Comparison of ENCODE assay signal across 8 cellular contexts in the genomic region with DNA sequence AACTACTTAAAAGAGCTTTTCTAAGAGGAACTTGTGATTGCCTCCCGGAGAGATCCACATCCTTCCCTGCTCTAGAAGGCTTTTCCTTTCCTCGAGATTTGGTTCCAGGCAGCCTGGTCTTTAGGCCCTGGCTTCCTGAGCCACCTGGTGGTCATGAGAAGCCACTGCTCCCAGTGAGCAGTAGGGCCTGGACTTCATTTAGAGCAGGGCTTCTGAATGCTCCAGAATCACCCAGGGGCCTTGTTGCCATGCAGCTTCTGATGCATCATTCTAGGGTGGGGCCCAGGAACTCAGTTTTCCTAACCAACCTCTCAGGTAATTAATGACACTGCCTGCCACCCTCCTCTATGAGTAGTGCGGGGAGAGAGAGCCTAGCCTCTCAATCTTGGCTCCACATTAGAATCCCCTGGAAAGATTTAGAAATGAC. TPM values are rescaled to one million over a fixed set of nuclear protein-coding genes. Genes with fewer than 3 reads are reported as not detected.
DNase-seq lines count a peak whose midpoint lies in the region; ATAC-seq, FAIRE-seq and TF ChIP-seq lines count a peak whose summit lies in the region.

No MANE protein-coding gene starts in this region.

- H3K27ac Mint-ChIP-seq in chondrocyte (ENCODE audit: unreplicated experiment) = peak overlapping the region; percentile 42

- POLR2A ChIA-PET in A673 (lab: Charles Lee; ENCODE audit: low non-redundant PET) = no interaction called here

- H3K9me3 ChIP-seq in A673 (ENCODE audit: low read depth, low read length, poor library complexity, severe bottlenecking) = no peaks in the 10 kb centered on the region

- peak; percentile 82 for FAIRE-seq in GM12892 (lab: Jason Lieb, UNC)

- no peak overlapping the region for H3K4me3 Mint-ChIP-seq in chondrocyte (ENCODE audit: unreplicated experiment)

- no peaks in the 10 kb centered on the region for H3K27me3 Mint-ChIP-seq in chondrocyte (ENCODE audit: low read depth)

- no peak overlapping the region for H3K4me3 ChIP-seq in A673 (ENCODE audit: low read depth, low read length, poor library complexity, severe bottlenecking)

- H3K36me3 Mint-ChIP-seq in chondrocyte (ENCODE audit: low read depth) = peaks cover 34% of the 10 kb centered on the region

- no peaks in the 10 kb centered on the region for H3K36me3 ChIP-seq in A673 (ENCODE audit: insufficient read depth, low read length, poor library complexity, severe bottlenecking)

- ATAC-seq in HG02798 (IDR thresholded peaks at IDR 0.05; ENCODE audit: poor library complexity, unreplicated experiment) = peak; percentile 93
- ATAC-seq in activated CD4-positive, CD25-positive, alpha-beta regulatory T cell treated with anti-CD3 and anti-CD28 coated beads, Interleukin-2, amount 50 U/mL, for 24 hours = peak; percentile 87 to 88
- peak; percentile 98 for ATAC-seq in left lobe of liver

- no peaks in the 10 kb centered on the region for H3K4me1 ChIP-seq in A673 (ENCODE audit: insufficient read depth, low read length, poor library complexity, severe bottlenecking)

- intact Hi-C loops in A673 (cut with micrococcal nuclease; ENCODE audit: unreplicated experiment) = loop anchor here (10.0 kb wide), 1 partner anchor 639 kb away; no protein-coding TSS in a partner anchor

- TF ChIP-seq POLR2A in GM12892 (IDR thresholded peaks at IDR 0.05; ENCODE audit: low read depth, low read length) = no peak

- no peak overlapping the region for H3K27ac ChIP-seq in A673 (ENCODE audit: low read depth, low read length, poor library complexity, severe bottlenecking)

- BruUV-seq in A673 (replicated peaks; lab: Mats Ljungman, UMichigan) = no TSS peak

- H3K27me3 ChIP-seq in A673 (replicated peaks; ENCODE audit: insufficient read depth, low read depth, low read length, poor library complexity) = no peaks in the 10 kb centered on the region

- CTCF ChIA-PET in A673 (lab: Charles Lee) = interaction anchor here (0.7 kb wide), 3 partner anchors 33 to 653 kb away, joined by 3 to 9 read pairs (median 5); no protein-coding TSS in a partner anchor

- H3K4me1 Mint-ChIP-seq in chondrocyte (ENCODE audit: low read depth) = peaks cover 2% of the 10 kb centered on the region

- no peaks in the 10 kb centered on the region for H3K9me3 Mint-ChIP-seq in chondrocyte (ENCODE audit: low read depth)

- DNase-seq in A673 (ENCODE audit: low spot score) (peak; percentile 72), GM12892 (ENCODE audit: insufficient read length) (peak; percentile 37), NCI-H2081 treated with DMSO at 0.1 percent for 48 hours (lab: John Stamatoyannopoulos, UW) (peak; percentile 14), chondrocyte (ENCODE audit: low spot score) (no peak), left lobe of liver (ENCODE audit: low spot score) (peak; percentile 68)
- DNase-seq in stimulated activated CD4-positive, alpha-beta T cell treated with anti-CD3 and anti-CD28 coated beads, Interleukin-4, amount 100 ng/mL, for 48 hours (ENCODE audit: low read depth in 2 of 2) = peak; percentile 23 to 28

- TF ChIP-seq CTCF in A673 (conservative IDR thresholded peaks at IDR 0.05; ENCODE audit: low read depth, low read length) (peak; percentile 77), chondrocyte (IDR thresholded peaks at IDR 0.05) (peak; percentile 93)

RNA-seq across cellular contexts. Expression of gene PSMD6, which starts 29.6 kb away (rescaled TPM):
- total RNA-seq in A673 (2021) (65.3 and 66.5 TPM in 2 replicates), chondrocyte (64.2 to 86.4 TPM (median 65.0 TPM) in 3 replicates), left lobe of liver (31.8 TPM)
- 97.1 TPM for polyA plus RNA-seq in GM12892 (2012; ENCODE audit: missing spikeins)
